8 cellular contexts compared by ENCODE assay signal in genomic region chr6:151763938-151764680, GRCh38. TPM values are rescaled to one million over a fixed set of nuclear protein-coding genes. Genes with fewer than 3 reads are reported as not detected.
DNase-seq lines count a peak whose midpoint lies in the region; ATAC-seq, FAIRE-seq and TF ChIP-seq lines count a peak whose summit lies in the region.

No MANE protein-coding gene starts in this region.

- H3K4me2 ChIP-seq in GM12878 (ENCODE audit: control insufficient read depth, insufficient read depth) = no peak overlapping the region

- POLR2A ChIA-PET in GM12878 (lab: Charles Lee) = no interaction called here

- no peak for TF ChIP-seq EP300 in GM12878 (IDR thresholded peaks at IDR 0.05; ENCODE audit: borderline replicate concordance in 1 of 2, control insufficient read depth in 1 of 2, low read depth in 2 of 2, low read length in 2 of 2)

- peak; percentile 60 to 80 (median 75) for TF ChIP-seq CTCF in GM12878 (IDR thresholded peaks at IDR 0.05 in 2 of 3, conservative IDR thresholded peaks at IDR 0.05 in 1 of 3; ENCODE audit: control insufficient read depth in 2 of 3, extremely low read depth in 1 of 3, insufficient read depth in 1 of 3, low read depth in 3 of 3, low read length in 3 of 3)

- H3K9me3 ChIP-seq in GM12878 (replicated peaks; ENCODE audit: control insufficient read depth, insufficient read depth, low read length) = no peaks in the 10 kb centered on the region

- 43% methylated on average over 20 of the region's 20 CpGs for WGBS in GM12878 (ENCODE audit: insufficient coverage, insufficient replicate concordance, low lambda C conversion rate, missing lambda C conversion rate)

- H3K79me2 ChIP-seq in GM12878 (ENCODE audit: control insufficient read depth, insufficient read depth, low read length) = no peaks in the 10 kb centered on the region

- peak; percentile 53 for TF ChIP-seq RAD21 in GM12878 (IDR thresholded peaks at IDR 0.05; ENCODE audit: insufficient read depth, low read depth, low read length)

- no peaks in the 10 kb centered on the region for H4K20me1 ChIP-seq in GM12878 (ENCODE audit: control insufficient read depth, insufficient read depth)

- peak; percentile 35 for DNase-seq in COLO829 (ENCODE audit: low spot score)
- DNase-seq in SHP77 (lab: John Stamatoyannopoulos, UW) = peak; percentile 50 to 74
- no peak for DNase-seq in GM12878 (ENCODE audit: low read depth, low spot score)
- peak in 45 of 51 donors; percentile 0 to 73 (median 30) for DNase-seq in hypothalamus (lab: John Stamatoyannopoulos, UW)
- no peak for DNase-seq in NCI-H2029 treated with DMSO at 0.1 percent for 48 hours (lab: John Stamatoyannopoulos, UW)

- peaks cover 0 to 5% of the 10 kb centered on the region in 2 experiments; a peak in 1 of 4 replicates for H3K27me3 ChIP-seq in GM12878 (replicated peaks in 1 of 2; ENCODE audit: control insufficient read depth in 2 of 2, insufficient read depth in 2 of 2, low read length in 1 of 2)
- no peaks in the 10 kb centered on the region for H3K27me3 ChIP-seq in rectal smooth muscle tissue (ENCODE audit: control insufficient read depth, insufficient read depth, low read length)

- H3K27ac ChIP-seq in GM12878 (ENCODE audit: control insufficient read depth, insufficient read depth) = no peak overlapping the region
- H3K27ac ChIP-seq in rectal smooth muscle tissue (ENCODE audit: low read depth, low read length) = no peak overlapping the region

- in situ Hi-C loops in GM12878 (cut with MboI) = loop anchor here (5.0 to 10.0 kb wide), 3 partner anchors 361 to 593 kb away; no protein-coding TSS in a partner anchor

- no peak overlapping the region for H2AFZ ChIP-seq in GM12878 (ENCODE audit: control insufficient read depth, low read depth, low read length)

- ATAC-seq in GM19438 (IDR thresholded peaks at IDR 0.05; ENCODE audit: low read depth, unreplicated experiment) = peak; percentile 87
- peak; percentile 83 for ATAC-seq in HG03460 (IDR thresholded peaks at IDR 0.05; ENCODE audit: unreplicated experiment)
- peak; percentile 97 for ATAC-seq in GM12878

- BruUV-seq in GM12878 (replicated peaks; lab: Mats Ljungman, UMichigan) = no TSS peak

- H3K4me3 ChIP-seq in GM12878 = no peak overlapping the region
- peak overlapping the region; percentile 22 for H3K4me3 ChIP-seq in rectal smooth muscle tissue (ENCODE audit: low read length)

- H3K36me3 ChIP-seq in GM12878 (ENCODE audit: control insufficient read depth in 2 of 2, insufficient read depth in 2 of 2, low read length in 1 of 2) = no peaks in the 10 kb centered on the region
- no peaks in the 10 kb centered on the region for H3K36me3 ChIP-seq in rectal smooth muscle tissue (ENCODE audit: control insufficient read depth, insufficient read depth, low read length)

- no peak for TF ChIP-seq POLR2A in GM12878 (IDR thresholded peaks at IDR 0.05; ENCODE audit: low read depth, low read length)

- intact Hi-C loops in GM12878 (cut with micrococcal nuclease; ENCODE audit: unreplicated experiment) = loop anchor here (2.0 kb wide), 2 partner anchors 73 to 89 kb away; no protein-coding TSS in a partner anchor

- CTCF ChIA-PET in GM12878 (lab: Yijun Ruan, JAX) = interaction anchor here (0.7 to 5.8 kb wide), 42 partner anchors 10 to 591 kb away, joined by 3 to 100 read pairs (median 6); no protein-coding TSS in a partner anchor

- SMC1A ChIA-PET in GM12878 (lab: Charles Lee; ENCODE audit: uncharacterized antibody, unreplicated experiment) = interaction anchor here (0.9 to 4.7 kb wide), 24 partner anchors 12 to 534 kb away, joined by 3 to 73 read pairs (median 4); no protein-coding TSS in a partner anchor

- FAIRE-seq in GM12878 (lab: Jason Lieb, UNC) = no peak

- RAD21 ChIA-PET in GM12878 (lab: Charles Lee; ENCODE audit: unreplicated experiment) = interaction anchor here (1.0 to 5.9 kb wide), 11 partner anchors 58 to 575 kb away, joined by 3 to 62 read pairs (median 6); no protein-coding TSS in a partner anchor

- H3K4me1 ChIP-seq in GM12878 (ENCODE audit: control insufficient read depth, insufficient read depth, low read length) (no peaks in the 10 kb centered on the region), rectal smooth muscle tissue (ENCODE audit: control insufficient read depth, insufficient read depth, low read length) (no peaks in the 10 kb centered on the region)

- H3K9ac ChIP-seq in GM12878 (ENCODE audit: control insufficient read depth, insufficient read depth, low read length) = no peak overlapping the region
- no peak overlapping the region for H3K9ac ChIP-seq in rectal smooth muscle tissue (ENCODE audit: low read length)

TF ChIP-seq in GM12878, 131 proteins besides CTCF, POLR2A, EP300 and RAD21 (continues in another document):
- TF ChIP-seq SMC3 (IDR thresholded peaks at IDR 0.05; ENCODE audit: borderline replicate concordance, low read length) = peak; percentile 46; the same call in 1 of the 2 replicates
- no peak for TF ChIP-seq MEF2B (IDR thresholded peaks at IDR 0.05; ENCODE audit: partially characterized antibody, poor library complexity, severe bottlenecking)
- peak; percentile 44; the same call in 1 of the 2 replicates for TF ChIP-seq PKNOX1 (IDR thresholded peaks at IDR 0.05)
- peak; percentile 40 for TF ChIP-seq PBX3 (IDR thresholded peaks at IDR 0.05; ENCODE audit: insufficient replicate concordance, low read depth, low read length)
- TF ChIP-seq MTA2 (IDR thresholded peaks at IDR 0.05; ENCODE audit: low read depth) = no peak
- TF ChIP-seq YY1 (IDR thresholded peaks at IDR 0.05; ENCODE audit: low read depth, low read length) = peak; percentile 29; the same call in 1 of the 2 replicates
- TF ChIP-seq, protein P1, sequence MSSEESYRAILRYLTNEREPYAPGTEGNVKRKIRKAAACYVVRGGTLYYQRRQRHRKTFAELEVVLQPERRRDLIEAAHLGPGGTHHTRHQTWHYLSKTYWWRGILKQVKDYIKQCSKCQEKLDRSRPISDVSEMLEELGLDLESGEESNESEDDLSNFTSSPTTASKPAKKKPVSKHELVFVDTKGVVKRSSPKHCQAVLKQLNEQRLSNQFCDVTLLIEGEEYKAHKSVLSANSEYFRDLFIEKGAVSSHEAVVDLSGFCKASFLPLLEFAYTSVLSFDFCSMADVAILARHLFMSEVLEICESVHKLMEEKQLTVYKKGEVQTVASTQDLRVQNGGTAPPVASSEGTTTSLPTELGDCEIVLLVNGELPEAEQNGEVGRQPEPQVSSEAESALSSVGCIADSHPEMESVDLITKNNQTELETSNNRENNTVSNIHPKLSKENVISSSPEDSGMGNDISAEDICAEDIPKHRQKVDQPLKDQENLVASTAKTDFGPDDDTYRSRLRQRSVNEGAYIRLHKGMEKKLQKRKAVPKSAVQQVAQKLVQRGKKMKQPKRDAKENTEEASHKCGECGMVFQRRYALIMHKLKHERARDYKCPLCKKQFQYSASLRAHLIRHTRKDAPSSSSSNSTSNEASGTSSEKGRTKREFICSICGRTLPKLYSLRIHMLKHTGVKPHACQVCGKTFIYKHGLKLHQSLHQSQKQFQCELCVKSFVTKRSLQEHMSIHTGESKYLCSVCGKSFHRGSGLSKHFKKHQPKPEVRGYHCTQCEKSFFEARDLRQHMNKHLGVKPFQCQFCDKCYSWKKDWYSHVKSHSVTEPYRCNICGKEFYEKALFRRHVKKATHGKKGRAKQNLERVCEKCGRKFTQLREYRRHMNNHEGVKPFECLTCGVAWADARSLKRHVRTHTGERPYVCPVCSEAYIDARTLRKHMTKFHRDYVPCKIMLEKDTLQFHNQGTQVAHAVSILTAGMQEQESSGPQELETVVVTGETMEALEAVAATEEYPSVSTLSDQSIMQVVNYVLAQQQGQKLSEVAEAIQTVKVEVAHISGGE (CRISPR knock-in tag; IDR thresholded peaks at IDR 0.05) = no peak

RNA-seq across cellular contexts. Expression of gene ESR1, which starts 43.4 kb away (rescaled TPM):
- total RNA-seq in GM12878 (2013; cell fraction: nucleolus; rRNA removed) = 5.1 and 7.7 TPM in 2 replicates
- total RNA-seq in GM12878 (2014; rRNA removed) (0.05 and 0.51 TPM in 2 replicates), GM12878 (2014; rRNA removed; fragmentation: Illumina TruSeq; extraction: Trizol) (0.05 TPM in 1 of 2 replicates, not detected in the other), GM12878 (2021) (0.13 TPM in 1 of 2 replicates, not detected in the other)
- polyA plus RNA-seq in GM12878 (2011; ENCODE audit: low read depth) = 0.13 TPM
- polyA plus RNA-seq in GM12878 (2011; rRNA removed) (0.20 and 0.29 TPM in 2 replicates), GM12878 (2014; fragmentation: Illumina TruSeq; extraction: Trizol) (0.09 TPM in 1 of 2 replicates, not detected in the other), GM12878 (2014; fragmentation: Nextera tagmentation; extraction: Ambion mirVana) (not detected), GM12878 (2014; rRNA removed) (0.03 and 0.04 TPM in 2 replicates), GM12878 (2016; fragmentation: Nextera tagmentation; extraction: Ambion mirVana) (under 1 TPM in 1 of 2 experiments, not detected in 1; 0.39 TPM)
- 0.10 and 0.32 TPM in 2 replicates for polyA plus RNA-seq in GM12878 (2011; cell fraction: cytosol; rRNA removed)
- 0.69 and 0.70 TPM in 2 replicates for polyA plus RNA-seq in GM12878 (2011; cell fraction: nucleus; rRNA removed)
- 0.11 and 0.14 TPM in 2 replicates for polyA plus RNA-seq in GM12878 (2012)
- polyA minus RNA-seq in GM12878 (2011; rRNA and poly(A)+ RNA removed) = 0.41 and 0.59 TPM in 2 replicates
- polyA minus RNA-seq in GM12878 (2011; cell fraction: cytosol; rRNA and poly(A)+ RNA removed) = not detected in 2 replicates
- 2.9 and 4.7 TPM in 2 replicates for polyA minus RNA-seq in GM12878 (2011; cell fraction: nucleus; rRNA and poly(A)+ RNA removed)

Comparison
In these comparisons a context has a peak if more than half of its experiments do, and no peak if none do; other contexts are left out.
1. DNase-seq: peak in COLO829 (single experiment), SHP77 (2 of 2) and hypothalamus (45 of 51); none in GM12878 (single experiment) and NCI-H2029 treated with DMSO at 0.1 percent for 48 hours (single experiment).
2. Peak in every context shown above with its lines, with median percentiles within 50 percentile points of each other: ATAC-seq.